In the genomic region with DNA sequence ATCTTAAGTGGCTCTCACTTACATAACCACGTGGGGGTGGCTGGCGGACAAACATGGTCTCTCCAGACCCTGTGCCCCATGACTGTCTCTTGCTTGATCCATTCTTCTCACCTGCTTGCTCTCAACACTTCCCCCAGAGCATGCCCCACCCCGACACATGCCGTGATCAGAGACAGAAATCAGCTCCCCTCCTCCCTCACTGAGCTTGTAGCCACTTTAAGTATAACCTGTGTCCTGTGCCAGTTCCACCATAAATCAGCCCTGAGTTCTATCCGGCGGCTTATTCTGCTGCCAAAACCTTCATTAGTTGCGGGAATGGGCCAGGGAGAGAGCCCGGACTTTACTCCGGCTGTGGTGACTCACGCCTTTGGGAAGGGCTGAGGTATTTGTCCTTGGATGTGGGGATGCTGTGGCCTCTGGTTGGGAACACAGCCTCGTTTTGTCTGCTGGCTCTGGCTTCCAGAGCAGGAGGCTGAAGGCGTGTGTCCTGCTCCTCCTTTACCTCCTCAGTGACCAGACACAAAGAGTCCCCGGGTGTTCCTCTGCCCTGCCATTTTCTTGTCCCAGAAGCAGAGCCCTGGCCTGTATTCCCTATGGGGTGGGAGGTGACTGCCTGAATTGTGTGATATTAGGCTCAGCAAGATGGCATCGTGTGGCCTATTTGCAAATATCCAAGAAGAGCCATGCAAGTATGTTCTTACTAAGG, we compare ENCODE assay signal across 1 cellular context.
TF ChIP-seq lines count a peak whose summit lies in the region.

No MANE protein-coding gene starts in this region.

TF ChIP-seq in A549, 52 proteins besides CTCF, POLR2A, EP300 and RAD21 (continued from another document):
- TF ChIP-seq HMGXB4 (CRISPR knock-in tag; IDR thresholded peaks at IDR 0.05; ENCODE audit: borderline replicate concordance) (no peak), FOXS1 (CRISPR knock-in tag; IDR thresholded peaks at IDR 0.05) (peak; percentile 57; the same call in 1 of the 2 replicates), HOXB5 (CRISPR knock-in tag; IDR thresholded peaks at IDR 0.05) (peak; percentile 46), CBX8 (IDR thresholded peaks at IDR 0.05) (no peak), CBX2 (IDR thresholded peaks at IDR 0.05; ENCODE audit: borderline replicate concordance, low read depth) (no peak), ZC3H11A (IDR thresholded peaks at IDR 0.05) (no peak), MYC (IDR thresholded peaks at IDR 0.05; ENCODE audit: borderline replicate concordance, low read length) (0 out of 2 replicates have a peak, but pooled peaks have one; percentile 24), HOXA7 (CRISPR knock-in tag; IDR thresholded peaks at IDR 0.05) (peak; percentile 65; the same call in 1 of the 2 replicates), GATA3 (IDR thresholded peaks at IDR 0.05; ENCODE audit: borderline replicate concordance) (peak; percentile 86; the same call in 1 of the 2 replicates), RCOR1 (IDR thresholded peaks at IDR 0.05; ENCODE audit: low read depth, low read length) (no peak), KDM1A (IDR thresholded peaks at IDR 0.05; ENCODE audit: low read depth) (no peak), HES2 (IDR thresholded peaks at IDR 0.05) (no peak), EHF (CRISPR knock-in tag; IDR thresholded peaks at IDR 0.05) (no peak; the same call in none of the 2 replicates), HOXB13 (CRISPR knock-in tag; IDR thresholded peaks at IDR 0.05; ENCODE audit: low read depth) (peak; percentile 81), EHMT2 (IDR thresholded peaks at IDR 0.05; ENCODE audit: low read depth) (no peak), PHF8 (IDR thresholded peaks at IDR 0.05; ENCODE audit: borderline replicate concordance, low read depth) (no peak)
- TF ChIP-seq, protein P1, sequence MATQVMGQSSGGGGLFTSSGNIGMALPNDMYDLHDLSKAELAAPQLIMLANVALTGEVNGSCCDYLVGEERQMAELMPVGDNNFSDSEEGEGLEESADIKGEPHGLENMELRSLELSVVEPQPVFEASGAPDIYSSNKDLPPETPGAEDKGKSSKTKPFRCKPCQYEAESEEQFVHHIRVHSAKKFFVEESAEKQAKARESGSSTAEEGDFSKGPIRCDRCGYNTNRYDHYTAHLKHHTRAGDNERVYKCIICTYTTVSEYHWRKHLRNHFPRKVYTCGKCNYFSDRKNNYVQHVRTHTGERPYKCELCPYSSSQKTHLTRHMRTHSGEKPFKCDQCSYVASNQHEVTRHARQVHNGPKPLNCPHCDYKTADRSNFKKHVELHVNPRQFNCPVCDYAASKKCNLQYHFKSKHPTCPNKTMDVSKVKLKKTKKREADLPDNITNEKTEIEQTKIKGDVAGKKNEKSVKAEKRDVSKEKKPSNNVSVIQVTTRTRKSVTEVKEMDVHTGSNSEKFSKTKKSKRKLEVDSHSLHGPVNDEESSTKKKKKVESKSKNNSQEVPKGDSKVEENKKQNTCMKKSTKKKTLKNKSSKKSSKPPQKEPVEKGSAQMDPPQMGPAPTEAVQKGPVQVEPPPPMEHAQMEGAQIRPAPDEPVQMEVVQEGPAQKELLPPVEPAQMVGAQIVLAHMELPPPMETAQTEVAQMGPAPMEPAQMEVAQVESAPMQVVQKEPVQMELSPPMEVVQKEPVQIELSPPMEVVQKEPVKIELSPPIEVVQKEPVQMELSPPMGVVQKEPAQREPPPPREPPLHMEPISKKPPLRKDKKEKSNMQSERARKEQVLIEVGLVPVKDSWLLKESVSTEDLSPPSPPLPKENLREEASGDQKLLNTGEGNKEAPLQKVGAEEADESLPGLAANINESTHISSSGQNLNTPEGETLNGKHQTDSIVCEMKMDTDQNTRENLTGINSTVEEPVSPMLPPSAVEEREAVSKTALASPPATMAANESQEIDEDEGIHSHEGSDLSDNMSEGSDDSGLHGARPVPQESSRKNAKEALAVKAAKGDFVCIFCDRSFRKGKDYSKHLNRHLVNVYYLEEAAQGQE (IDR thresholded peaks at IDR 0.05), result no peak
